15 cellular contexts compared by ENCODE assay signal in genomic region chr1:59308839-59309238, GRCh38. TPM values are rescaled to one million over a fixed set of nuclear protein-coding genes. Genes with fewer than 3 reads are reported as not detected.
DNase-seq lines count a peak whose midpoint lies in the region; ATAC-seq and TF ChIP-seq lines count a peak whose summit lies in the region.
"Had no signal": no experiment of that assay in that cellular context is flagged by ENCODE, and none has a peak within 500 bp of the region (broad histone marks: within the 10 kb centered on the region; RNA-seq: fewer than 3 reads in every experiment).

No MANE protein-coding gene starts in this region.

- intact Hi-C loops in activated T-helper 2 cell treated with anti-CD3 and anti-CD28 coated beads, Interferon-gamma antibody, Interleukin-2, Interleukin-4, amounts not matched to agents 10 μg/mL and 5 μg/mL and 100 μg/mL, durations not matched to agents 14 hours and 24 hours and 36 hours (cut with micrococcal nuclease): loop anchor here (2.0 kb wide), 1 partner anchor 24 kb away; no protein-coding TSS in a partner anchor
- intact Hi-C loops in right lobe of liver (cut with DNase I) (no loop called here), lower lobe of right lung (cut with DNase I) (no loop called here)

- H3K36me3 ChIP-seq in DND-41 (ENCODE audit: insufficient read depth, low read length) (no peaks in the 10 kb centered on the region), GM23248 (ENCODE audit: low read depth) (0 out of 2 replicates have a peak, but pooled peaks cover 7% of the 10 kb centered on the region), right lobe of liver (no peaks in the 10 kb centered on the region), lower lobe of right lung (no peaks in the 10 kb centered on the region)
- H3K36me3 ChIP-seq: BE2C, HAP-1 had no signal

- POLR2A ChIA-PET in activated CD4-positive, alpha-beta T cell treated with anti-CD3 and anti-CD28 coated beads, Interleukin-2, amount 10 ng/mL, durations not matched to agents 7 days and 5 days (lab: Charles Lee): no interaction called here

- peaks cover 46% of the 10 kb centered on the region for H3K4me1 ChIP-seq in DND-41 (ENCODE audit: insufficient read depth, low read length)
- peaks cover 11% of the 10 kb centered on the region for H3K4me1 ChIP-seq in GM23248 (ENCODE audit: insufficient read depth)
- peaks cover 0 to 29% (median 4%) of the 10 kb centered on the region in 4 donors for H3K4me1 ChIP-seq in right lobe of liver
- H3K4me1 ChIP-seq in lower lobe of right lung: no peaks in the 10 kb centered on the region
- H3K4me1 ChIP-seq: A549, BE2C had no signal

- H3K27ac Mint-ChIP-seq in activated T-helper 2 cell treated with anti-CD3 and anti-CD28 coated beads, Interferon-gamma antibody, Interleukin-2, Interleukin-4, amounts not matched to agents 10 μg/mL and 5 μg/mL and 100 μg/mL, durations not matched to agents 14 hours and 24 hours and 36 hours: peak overlapping the region; percentile 50
- H3K27ac Mint-ChIP-seq in activated CD4-positive, alpha-beta T cell treated with anti-CD3 and anti-CD28 coated beads, Interleukin-2, amount 10 ng/mL, durations not matched to agents 7 days and 5 days: no peak overlapping the region
- H3K27ac Mint-ChIP-seq: CD4-positive, alpha-beta memory T cell had no signal

- H3K27me3 Mint-ChIP-seq in activated T-helper 2 cell treated with anti-CD3 and anti-CD28 coated beads, Interferon-gamma antibody, Interleukin-2, Interleukin-4, amounts not matched to agents 10 μg/mL and 5 μg/mL and 100 μg/mL, durations not matched to agents 14 hours and 24 hours and 36 hours (ENCODE audit: low read depth): no peaks in the 10 kb centered on the region
- no peaks in the 10 kb centered on the region for H3K27me3 Mint-ChIP-seq in activated CD4-positive, alpha-beta T cell treated with anti-CD3 and anti-CD28 coated beads, Interleukin-2, amount 10 ng/mL, durations not matched to agents 7 days and 5 days

- H2AFZ ChIP-seq in DND-41 (ENCODE audit: low read depth, low read length) (no peak overlapping the region), GM23248 (no peak overlapping the region)

- H3K27ac ChIP-seq in DND-41 (ENCODE audit: low read length): peak overlapping the region; percentile 66
- H3K27ac ChIP-seq in GM23248: no peak overlapping the region
- peak overlapping the region; percentile 49 to 78 (median 74) for H3K27ac ChIP-seq in right lobe of liver
- no peak overlapping the region for H3K27ac ChIP-seq in lower lobe of right lung
- H3K27ac ChIP-seq: A549, C4-2B had no signal

- no peaks in the 10 kb centered on the region for H3F3A ChIP-seq in GM23248 (ENCODE audit: insufficient read depth)

- TF ChIP-seq CTCF in DND-41 (IDR thresholded peaks at IDR 0.05; ENCODE audit: borderline replicate concordance, extremely low read depth, low read length, poor library complexity, severe bottlenecking) (no peak), right lobe of liver (IDR thresholded peaks at IDR 0.05) (no peak), lower lobe of right lung (IDR thresholded peaks at IDR 0.05) (no peak)

- H3K9me3 Mint-ChIP-seq in activated T-helper 2 cell treated with anti-CD3 and anti-CD28 coated beads, Interferon-gamma antibody, Interleukin-2, Interleukin-4, amounts not matched to agents 10 μg/mL and 5 μg/mL and 100 μg/mL, durations not matched to agents 14 hours and 24 hours and 36 hours: peaks cover 43% of the 10 kb centered on the region
- H3K9me3 Mint-ChIP-seq in activated CD4-positive, alpha-beta T cell treated with anti-CD3 and anti-CD28 coated beads, Interleukin-2, amount 10 ng/mL, durations not matched to agents 7 days and 5 days: peaks cover 30% of the 10 kb centered on the region

- DNase-seq in DND-41 (no peak), GM23248 (peak; percentile 22), right lobe of liver (no peak), lower lobe of right lung (no peak), NCI-H748 (lab: John Stamatoyannopoulos, UW; ENCODE audit: unreplicated experiment) (no peak)
- DNase-seq in activated T-helper 2 cell treated with anti-CD3 and anti-CD28 coated beads, Interferon-gamma antibody, Interleukin-2, Interleukin-4, amounts not matched to agents 10 μg/mL and 5 μg/mL and 100 μg/mL, durations not matched to agents 14 hours and 24 hours and 36 hours (ENCODE audit: low spot score): no peak
- no peak for DNase-seq in activated CD4-positive, alpha-beta T cell treated with anti-CD3 and anti-CD28 coated beads, Interleukin-2, amount 10 ng/mL, durations not matched to agents 7 days and 5 days
- DNase-seq: BE2C; CD4-positive, alpha-beta memory T cell; DMS153; DMS79 treated with DMSO at 0.1 percent for 48 hours; GDM1 had no signal

- no peaks in the 10 kb centered on the region for H3K27me3 ChIP-seq in DND-41 (ENCODE audit: insufficient read depth, low read length, poor library complexity)
- H3K27me3 ChIP-seq in GM23248 (replicated peaks; ENCODE audit: insufficient read depth): no peaks in the 10 kb centered on the region
- no peaks in the 10 kb centered on the region for H3K27me3 ChIP-seq in right lobe of liver
- no peaks in the 10 kb centered on the region for H3K27me3 ChIP-seq in lower lobe of right lung (ENCODE audit: low read depth)
- H3K27me3 ChIP-seq: BE2C had no signal

- H3K36me3 Mint-ChIP-seq in activated T-helper 2 cell treated with anti-CD3 and anti-CD28 coated beads, Interferon-gamma antibody, Interleukin-2, Interleukin-4, amounts not matched to agents 10 μg/mL and 5 μg/mL and 100 μg/mL, durations not matched to agents 14 hours and 24 hours and 36 hours (ENCODE audit: low read depth): peaks cover 42% of the 10 kb centered on the region
- H3K36me3 Mint-ChIP-seq in activated CD4-positive, alpha-beta T cell treated with anti-CD3 and anti-CD28 coated beads, Interleukin-2, amount 10 ng/mL, durations not matched to agents 7 days and 5 days (ENCODE audit: low read depth): peaks cover 26% of the 10 kb centered on the region

- ATAC-seq in DND-41 (ENCODE audit: insufficient read depth, low read depth) (0 out of 3 replicates have a peak, but pooled peaks have one; percentile 30), right lobe of liver (no peak), lower lobe of right lung (no peak)
- ATAC-seq: A549 had no signal

- peaks cover 16% of the 10 kb centered on the region for H3K4me1 Mint-ChIP-seq in activated T-helper 2 cell treated with anti-CD3 and anti-CD28 coated beads, Interferon-gamma antibody, Interleukin-2, Interleukin-4, amounts not matched to agents 10 μg/mL and 5 μg/mL and 100 μg/mL, durations not matched to agents 14 hours and 24 hours and 36 hours (ENCODE audit: low read depth)
- H3K4me1 Mint-ChIP-seq in activated CD4-positive, alpha-beta T cell treated with anti-CD3 and anti-CD28 coated beads, Interleukin-2, amount 10 ng/mL, durations not matched to agents 7 days and 5 days: peaks cover 15% of the 10 kb centered on the region
- H3K4me1 Mint-ChIP-seq: CD4-positive, alpha-beta memory T cell had no signal

- H3K9ac ChIP-seq in DND-41 (ENCODE audit: low read depth, low read length): peak overlapping the region; percentile 28; the same call in 1 of the 2 replicates
- no peak overlapping the region for H3K9ac ChIP-seq in GM23248

- no peaks in the 10 kb centered on the region for H3K9me2 ChIP-seq in GM23248 (ENCODE audit: insufficient read depth)

- H3K4me3 ChIP-seq in DND-41 (ENCODE audit: low read depth in 1 of 2, low read length in 2 of 2) (no peak overlapping the region), GM23248 (no peak overlapping the region), right lobe of liver (no peak overlapping the region), lower lobe of right lung (no peak overlapping the region)
- H3K4me3 ChIP-seq: A549, HAP-1 had no signal

- TF ChIP-seq POLR2A in right lobe of liver (IDR thresholded peaks at IDR 0.05): no peak

- 0 out of 2 replicates have a peak, but pooled peaks cover 9% of the 10 kb centered on the region for H3K79me2 ChIP-seq in DND-41 (ENCODE audit: insufficient read depth, low read length)
- H3K79me2 ChIP-seq in GM23248 (ENCODE audit: insufficient read depth): 0 out of 2 replicates have a peak, but pooled peaks cover 3% of the 10 kb centered on the region

- CTCF ChIA-PET in activated CD4-positive, alpha-beta T cell treated with anti-CD3 and anti-CD28 coated beads, Interleukin-2, amount 10 ng/mL, durations not matched to agents 7 days and 5 days (lab: Charles Lee): interaction anchor here (0.6 to 1.9 kb wide), 4 partner anchors 10 to 571 kb away, joined by 3 to 5 read pairs (median 4); no protein-coding TSS in a partner anchor

- H3K4me3 Mint-ChIP-seq in activated T-helper 2 cell treated with anti-CD3 and anti-CD28 coated beads, Interferon-gamma antibody, Interleukin-2, Interleukin-4, amounts not matched to agents 10 μg/mL and 5 μg/mL and 100 μg/mL, durations not matched to agents 14 hours and 24 hours and 36 hours (ENCODE audit: low read depth): no peak overlapping the region
- no peak overlapping the region for H3K4me3 Mint-ChIP-seq in activated CD4-positive, alpha-beta T cell treated with anti-CD3 and anti-CD28 coated beads, Interleukin-2, amount 10 ng/mL, durations not matched to agents 7 days and 5 days
- H3K4me3 Mint-ChIP-seq: CD4-positive, alpha-beta memory T cell had no signal

- peaks cover 17% of the 10 kb centered on the region for H3K9me3 ChIP-seq in DND-41 (ENCODE audit: insufficient read depth, low read length, severe bottlenecking)
- H3K9me3 ChIP-seq in GM23248 (ENCODE audit: low read depth): no peaks in the 10 kb centered on the region
- H3K9me3 ChIP-seq in right lobe of liver: no peaks in the 10 kb centered on the region
- peaks cover 17% of the 10 kb centered on the region for H3K9me3 ChIP-seq in lower lobe of right lung
- H3K9me3 ChIP-seq: A549, BE2C, HAP-1 had no signal

- in situ Hi-C loops in GM23248 (cut with MboI): no loop called here

- H4K20me1 ChIP-seq in DND-41 (ENCODE audit: insufficient read depth, low read length): no peaks in the 10 kb centered on the region
- H4K20me1 ChIP-seq in GM23248 (ENCODE audit: insufficient read depth): no peaks in the 10 kb centered on the region

- 0 out of 2 replicates have a peak overlapping the region, but pooled peaks have one; percentile 0 for H3K4me2 ChIP-seq in DND-41 (ENCODE audit: insufficient read depth, low read length)
- H3K4me2 ChIP-seq in GM23248 (ENCODE audit: unreplicated experiment): peak overlapping the region; percentile 28
- H3K4me2 ChIP-seq: A549 had no signal

RNA-seq across cellular contexts. Expression of gene FGGY, which starts 11.9 kb away (rescaled TPM):
- total RNA-seq in GM23248 (2014; rRNA removed; shearing (Covaris generic)): 11.4 and 16.9 TPM in 2 replicates
- 12.8 and 16.4 TPM in 2 replicates for polyA plus RNA-seq in GM23248 (2016; fragmentation: Nextera tagmentation; extraction: Ambion mirVana)
- total RNA-seq in activated T-helper 2 cell treated with anti-CD3 and anti-CD28 coated beads, Interferon-gamma antibody, Interleukin-2, Interleukin-4, amounts not matched to agents 10 μg/mL and 5 μg/mL and 100 μg/mL, durations not matched to agents 14 hours and 24 hours and 36 hours: 10.5 and 13.4 TPM in 2 replicates
- total RNA-seq in right lobe of liver: 10 to 100 TPM; 45.5 to 84.2 (median 58.7) TPM
- total RNA-seq in activated CD4-positive, alpha-beta T cell treated with anti-CD3 and anti-CD28 coated beads, Interleukin-2, amount 10 ng/mL, durations not matched to agents 7 days and 5 days: 1 to 10 TPM; 3.3 to 5.5 TPM
- total RNA-seq in lower lobe of right lung: 31.4 TPM

Comparison
In these comparisons a context has a peak if more than half of its experiments do, and no peak if none do; other contexts are left out.
1. H3K27ac ChIP-seq: peak in DND-41 (single experiment) and right lobe of liver (3 of 3); none in GM23248 (single experiment) and lower lobe of right lung (single experiment).